In genomic region chr12:48716493-48717251, GRCh38 we compare ENCODE assay signal across 8 cellular contexts. TPM values are rescaled to one million over a fixed set of nuclear protein-coding genes. Genes with fewer than 3 reads are reported as not detected.
DNase-seq lines count a peak whose midpoint lies in the region; ATAC-seq and TF ChIP-seq lines count a peak whose summit lies in the region.

TSS of gene CCNT1 (minus strand) at chr12:48716707. CDS start at chr12:48716675, 32 bp downstream.

- WGBS in smooth muscle cell (ENCODE audit: low lambda C conversion rate), result under 1% methylated on average over 61 of the region's 61 CpGs

- POLR2A ChIA-PET in WTC11 (lab: Charles Lee), result no interaction called here

- no peaks in the 10 kb centered on the region for H3F3A ChIP-seq in smooth muscle cell (ENCODE audit: low read depth)

- H3K4me2 ChIP-seq in smooth muscle cell, result peak within 1 kb of the TSS; percentile 85

- H4K20me1 ChIP-seq in smooth muscle cell (ENCODE audit: low read depth), result peaks cover 33% of the 10 kb centered on the region

- H3K27me3 Mint-ChIP-seq in WTC11 (ENCODE audit: low read depth), result peaks cover 13% of the 10 kb centered on the region; the same call in 1 of the 2 replicates

- peak within 1 kb of the TSS; percentile 53 for H3K4me3 ChIP-seq in AG09309 (ENCODE audit: control insufficient read depth, low read depth, low read length)
- peak within 1 kb of the TSS; percentile 78 to 89 for H3K4me3 ChIP-seq in cardiac fibroblast (replicated peaks in 1 of 2; ENCODE audit: low read depth in 2 of 2, low read length in 2 of 2)
- peak within 1 kb of the TSS; percentile 84 for H3K4me3 ChIP-seq in smooth muscle cell

- peak within 1 kb of the TSS; percentile 97 for H3K9ac ChIP-seq in smooth muscle cell (ENCODE audit: low read depth)

- peak within 1 kb of the TSS; percentile 97 for H3K27ac ChIP-seq in smooth muscle cell (ENCODE audit: low read depth)

- peak; percentile 77 for TF ChIP-seq POLR2A in GM18951 (IDR thresholded peaks at IDR 0.05; ENCODE audit: extremely low read depth, insufficient read depth, insufficient read length)

- peaks cover 28% of the 10 kb centered on the region for H3K9me3 Mint-ChIP-seq in WTC11

- H3K9me3 ChIP-seq in smooth muscle cell (replicated peaks; ENCODE audit: low read depth), result no peaks in the 10 kb centered on the region

- H3K36me3 Mint-ChIP-seq in WTC11, result peaks cover 34% of the 10 kb centered on the region

- CTCF ChIA-PET in WTC11 (lab: Charles Lee), result no interaction called here

- peaks cover 44% of the 10 kb centered on the region for H3K79me2 ChIP-seq in smooth muscle cell (ENCODE audit: low read depth)

- DNase-seq in AG09309 (ENCODE audit: low read depth) (peak; percentile 100), NCI-H226 (peak; percentile 100), WTC11 (ENCODE audit: low spot score) (peak; percentile 95), cardiac fibroblast (ENCODE audit: low read depth in 2 of 2) (peak; percentile 100), iPS-NIHi11 (ENCODE audit: low spot score) (peak; percentile 99), smooth muscle cell (lab: John Stamatoyannopoulos, UW; ENCODE audit: unreplicated experiment) (peak; percentile 96)

- peaks cover 22% of the 10 kb centered on the region for H3K4me1 ChIP-seq in smooth muscle cell (ENCODE audit: low read depth)

- ATAC-seq in HG03196 (IDR thresholded peaks at IDR 0.05; ENCODE audit: unreplicated experiment) (peak; percentile 96), WTC11 (peak; percentile 97)

- peak within 1 kb of the TSS; percentile 98 for H3K27ac Mint-ChIP-seq in WTC11

- TF ChIP-seq CTCF in AG09309 (IDR thresholded peaks at IDR 0.05; ENCODE audit: control insufficient read depth, insufficient read depth, low read depth, low read length, missing control alignments) (peak; percentile 16), WTC11 (IDR thresholded peaks at IDR 0.05) (no peak), cardiac fibroblast (IDR thresholded peaks at IDR 0.05; ENCODE audit: low read depth, low read length) (peak; percentile 30), smooth muscle cell (IDR thresholded peaks at IDR 0.05; ENCODE audit: borderline replicate concordance, insufficient read depth, poor library complexity, severe bottlenecking) (no peak)

- in situ Hi-C loops in GM18951 (cut with MboI; ENCODE audit: low sequenced_read_pairs, unreplicated experiment), result no loop called here

- H3K27me3 ChIP-seq in smooth muscle cell (ENCODE audit: low read depth), result no peaks in the 10 kb centered on the region

- peak within 1 kb of the TSS; percentile 95 for H2AFZ ChIP-seq in smooth muscle cell (ENCODE audit: low read depth)

- peak within 1 kb of the TSS; percentile 91 for H3K4me3 Mint-ChIP-seq in WTC11

- no peaks in the 10 kb centered on the region for H3K36me3 ChIP-seq in smooth muscle cell (ENCODE audit: low read depth)

- peaks cover 12% of the 10 kb centered on the region for H3K4me1 Mint-ChIP-seq in WTC11

TF ChIP-seq in WTC11, 78 proteins besides CTCF, POLR2A, EP300 and RAD21 (continues in another document):
- TF ChIP-seq FOXK1 (CRISPR knock-in tag; IDR thresholded peaks at IDR 0.05), result peak; percentile 99
- TF ChIP-seq GRHL2 (CRISPR knock-in tag; IDR thresholded peaks at IDR 0.05; ENCODE audit: insufficient replicate concordance, severe bottlenecking), result no peak
- no peak for TF ChIP-seq ZNF425 (CRISPR knock-in tag; conservative IDR thresholded peaks at IDR 0.05)
- peak; percentile 30; the same call in 1 of the 2 replicates for TF ChIP-seq ZBTB43 (CRISPR knock-in tag; IDR thresholded peaks at IDR 0.05)
- peak; percentile 87 for TF ChIP-seq GABPB1 (CRISPR knock-in tag; IDR thresholded peaks at IDR 0.05)
- TF ChIP-seq FOXP1 (CRISPR knock-in tag; IDR thresholded peaks at IDR 0.05; ENCODE audit: borderline replicate concordance), result peak; percentile 64
- TF ChIP-seq OVOL2 (CRISPR knock-in tag; IDR thresholded peaks at IDR 0.05; ENCODE audit: borderline replicate concordance), result no peak
- TF ChIP-seq ZBTB21 (CRISPR knock-in tag; IDR thresholded peaks at IDR 0.05; ENCODE audit: borderline replicate concordance), result peak; percentile 88; the same call in 1 of the 2 replicates
- TF ChIP-seq ESRRA (CRISPR knock-in tag; IDR thresholded peaks at IDR 0.05; ENCODE audit: borderline replicate concordance), result no peak
- TF ChIP-seq ZNF512 (CRISPR knock-in tag; IDR thresholded peaks at IDR 0.05; ENCODE audit: borderline replicate concordance), result no peak
- TF ChIP-seq, protein P1, sequence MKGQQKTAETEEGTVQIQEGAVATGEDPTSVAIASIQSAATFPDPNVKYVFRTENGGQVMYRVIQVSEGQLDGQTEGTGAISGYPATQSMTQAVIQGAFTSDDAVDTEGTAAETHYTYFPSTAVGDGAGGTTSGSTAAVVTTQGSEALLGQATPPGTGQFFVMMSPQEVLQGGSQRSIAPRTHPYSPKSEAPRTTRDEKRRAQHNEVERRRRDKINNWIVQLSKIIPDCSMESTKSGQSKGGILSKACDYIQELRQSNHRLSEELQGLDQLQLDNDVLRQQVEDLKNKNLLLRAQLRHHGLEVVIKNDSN (CRISPR knock-in tag; IDR thresholded peaks at IDR 0.05), result peak; percentile 99
- TF ChIP-seq, protein P2, sequence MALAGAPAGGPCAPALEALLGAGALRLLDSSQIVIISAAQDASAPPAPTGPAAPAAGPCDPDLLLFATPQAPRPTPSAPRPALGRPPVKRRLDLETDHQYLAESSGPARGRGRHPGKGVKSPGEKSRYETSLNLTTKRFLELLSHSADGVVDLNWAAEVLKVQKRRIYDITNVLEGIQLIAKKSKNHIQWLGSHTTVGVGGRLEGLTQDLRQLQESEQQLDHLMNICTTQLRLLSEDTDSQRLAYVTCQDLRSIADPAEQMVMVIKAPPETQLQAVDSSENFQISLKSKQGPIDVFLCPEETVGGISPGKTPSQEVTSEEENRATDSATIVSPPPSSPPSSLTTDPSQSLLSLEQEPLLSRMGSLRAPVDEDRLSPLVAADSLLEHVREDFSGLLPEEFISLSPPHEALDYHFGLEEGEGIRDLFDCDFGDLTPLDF (CRISPR knock-in tag; IDR thresholded peaks at IDR 0.05), result no peak
- TF ChIP-seq ETV6 (CRISPR knock-in tag; IDR thresholded peaks at IDR 0.05), result peak; percentile 74
- TF ChIP-seq CDX4 (CRISPR knock-in tag; IDR thresholded peaks at IDR 0.05; ENCODE audit: borderline replicate concordance), result no peak
- TF ChIP-seq, protein P3, sequence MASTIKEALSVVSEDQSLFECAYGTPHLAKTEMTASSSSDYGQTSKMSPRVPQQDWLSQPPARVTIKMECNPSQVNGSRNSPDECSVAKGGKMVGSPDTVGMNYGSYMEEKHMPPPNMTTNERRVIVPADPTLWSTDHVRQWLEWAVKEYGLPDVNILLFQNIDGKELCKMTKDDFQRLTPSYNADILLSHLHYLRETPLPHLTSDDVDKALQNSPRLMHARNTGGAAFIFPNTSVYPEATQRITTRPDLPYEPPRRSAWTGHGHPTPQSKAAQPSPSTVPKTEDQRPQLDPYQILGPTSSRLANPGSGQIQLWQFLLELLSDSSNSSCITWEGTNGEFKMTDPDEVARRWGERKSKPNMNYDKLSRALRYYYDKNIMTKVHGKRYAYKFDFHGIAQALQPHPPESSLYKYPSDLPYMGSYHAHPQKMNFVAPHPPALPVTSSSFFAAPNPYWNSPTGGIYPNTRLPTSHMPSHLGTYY (CRISPR knock-in tag; IDR thresholded peaks at IDR 0.05), result no peak
- no peak for TF ChIP-seq ZNF416 (CRISPR knock-in tag; IDR thresholded peaks at IDR 0.05)

RNA-seq across cellular contexts. Expression of gene CCNT1, which starts in this region (rescaled TPM):
- total RNA-seq in WTC11 (2021) (34.3 to 42.0 TPM (median 41.8 TPM) in 3 replicates), smooth muscle cell (38.4 and 39.7 TPM in 2 replicates)
- polyA plus RNA-seq in smooth muscle cell, result 7.5 and 8.6 TPM in 2 replicates

Comparison
In these comparisons a context has a peak if more than half of its experiments do, and no peak if none do; other contexts are left out.
1. Peak in every context shown above with its lines: DNase-seq, ATAC-seq, H3K4me3 ChIP-seq and H3K27ac ChIP-seq.
2. CTCF ChIP-seq: peak in AG09309 (single experiment) and cardiac fibroblast (single experiment); none in WTC11 (single experiment) and smooth muscle cell (single experiment).